Comparison of ENCODE assay signal across 8 cellular contexts in genomic region chr5:34684281-34684979, GRCh38.
DNase-seq lines count a peak whose midpoint lies in the region; ATAC-seq lines count a peak whose summit lies in the region.

No MANE protein-coding gene starts in this region.

- DNase-seq in AG20443 (ENCODE audit: low spot score) (peak; percentile 21), HuH-7 (ENCODE audit: low spot score) (peak; percentile 32), amniotic epithelial cell (ENCODE audit: low read depth) (peak; percentile 54), left kidney (ENCODE audit: low read depth, low spot score) (peak; percentile 91), MV-4-11 (lab: John Stamatoyannopoulos, UW) (no peak)
- DNase-seq in activated naive CD4-positive, alpha-beta T cell treated with Interleukin-2 at 50 U/mL for 16 hours, result no peak

- no peak for ATAC-seq in HG03520 (IDR thresholded peaks at IDR 0.05; ENCODE audit: unreplicated experiment)
- ATAC-seq in GM21447 (IDR thresholded peaks at IDR 0.05; ENCODE audit: unreplicated experiment), result no peak

Comparison
In these comparisons a context has a peak if more than half of its experiments do, and no peak if none do; other contexts are left out.
1. DNase-seq: peak in AG20443 (single experiment), HuH-7 (single experiment), amniotic epithelial cell (single experiment) and left kidney (single experiment); none in MV-4-11 (single experiment) and activated naive CD4-positive, alpha-beta T cell treated with Interleukin-2 at 50 U/mL for 16 hours (single experiment).